8 cellular contexts compared by ENCODE assay signal in the genomic region with DNA sequence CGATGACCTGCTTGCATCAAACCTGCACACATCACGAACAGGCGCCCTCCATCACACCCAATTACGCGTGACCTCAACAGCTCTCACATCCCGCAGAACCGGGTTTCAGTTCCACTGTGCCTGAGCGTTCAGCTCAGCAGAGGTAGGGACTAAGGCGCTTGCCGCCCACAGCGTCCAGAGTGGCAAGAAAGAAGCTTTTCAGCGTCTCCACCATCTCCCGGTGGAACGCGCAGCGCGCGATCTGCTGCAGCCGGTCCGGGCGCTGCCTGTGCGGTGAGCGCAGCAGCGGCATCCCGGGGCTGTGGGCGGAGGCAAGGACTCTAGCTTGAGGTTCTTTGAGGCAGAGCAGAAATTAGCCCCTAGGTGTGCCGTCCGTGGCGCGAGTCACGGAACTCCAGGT. TPM values are rescaled to one million over a fixed set of nuclear protein-coding genes. Genes with fewer than 3 reads are reported as not detected.
DNase-seq lines count a peak whose midpoint lies in the region; ATAC-seq and TF ChIP-seq lines count a peak whose summit lies in the region.

No MANE protein-coding gene starts in this region.

- POLR2A ChIA-PET in activated CD4-positive, alpha-beta memory T cell treated with anti-CD3 and anti-CD28 coated beads, Interleukin-2, amount 10 ng/mL, durations not matched to agents 7 days and 5 days (lab: Charles Lee): interaction anchor here (1.8 kb wide), 1 partner anchor 65 kb away, joined by 6 read pairs; no protein-coding TSS in a partner anchor

- H2AFZ ChIP-seq in GM23338: no peak overlapping the region; the same call in 1 of the 2 replicates
- H2AFZ ChIP-seq in smooth muscle cell (ENCODE audit: low read depth): no peak overlapping the region

- CTCF ChIA-PET in activated CD4-positive, alpha-beta memory T cell treated with anti-CD3 and anti-CD28 coated beads, Interleukin-2, amount 10 ng/mL, durations not matched to agents 7 days and 5 days (lab: Charles Lee): interaction anchor here (0.5 to 4.5 kb wide), 11 partner anchors 10 to 439 kb away, joined by 3 to 39 read pairs (median 5); a partner anchor contains a TSS

- peak overlapping the region; percentile 77 for H3K4me3 Mint-ChIP-seq in GM23338
- H3K4me3 Mint-ChIP-seq in activated CD4-positive, alpha-beta memory T cell treated with anti-CD3 and anti-CD28 coated beads, Interleukin-2, amount 10 ng/mL, durations not matched to agents 7 days and 5 days: peak overlapping the region; percentile 13

- H3K27ac ChIP-seq in GM23338 (ENCODE audit: low read depth) (no peak overlapping the region), smooth muscle cell (ENCODE audit: low read depth) (no peak overlapping the region)

- TF ChIP-seq CTCF in GM23338 (conservative IDR thresholded peaks at IDR 0.05; ENCODE audit: low read depth in 2 of 2): no peak
- TF ChIP-seq CTCF in smooth muscle cell (IDR thresholded peaks at IDR 0.05; ENCODE audit: borderline replicate concordance, insufficient read depth, poor library complexity, severe bottlenecking): no peak
- no peak for TF ChIP-seq CTCF in GM20000 (IDR thresholded peaks at IDR 0.05; ENCODE audit: extremely low read depth, missing control alignments)

- H3K36me3 Mint-ChIP-seq in GM23338 (ENCODE audit: low read depth): no peaks in the 10 kb centered on the region
- no peaks in the 10 kb centered on the region for H3K36me3 Mint-ChIP-seq in activated CD4-positive, alpha-beta memory T cell treated with anti-CD3 and anti-CD28 coated beads, Interleukin-2, amount 10 ng/mL, durations not matched to agents 7 days and 5 days (ENCODE audit: low read depth)

- peak overlapping the region; percentile 95 for H3K4me2 ChIP-seq in GM23338
- H3K4me2 ChIP-seq in smooth muscle cell: peak overlapping the region; percentile 85

- H3K79me2 ChIP-seq in GM23338 (replicated peaks; ENCODE audit: insufficient read depth) (no peaks in the 10 kb centered on the region), smooth muscle cell (ENCODE audit: low read depth) (no peaks in the 10 kb centered on the region)

- no peaks in the 10 kb centered on the region for H3F3A ChIP-seq in GM23338 (replicated peaks; ENCODE audit: low read depth)
- H3F3A ChIP-seq in smooth muscle cell (ENCODE audit: low read depth): no peaks in the 10 kb centered on the region

- H3K4me1 ChIP-seq in GM23338 (ENCODE audit: insufficient read depth) (peaks cover 33% of the 10 kb centered on the region), smooth muscle cell (ENCODE audit: low read depth) (peaks cover 16% of the 10 kb centered on the region)

- ATAC-seq in GM23338 (peak; percentile 17), GM21737 (IDR thresholded peaks at IDR 0.05; ENCODE audit: unreplicated experiment) (no peak)

- no peaks in the 10 kb centered on the region; the same call in 2 of the 3 replicates for H3K9me3 Mint-ChIP-seq in GM23338
- H3K9me3 Mint-ChIP-seq in activated CD4-positive, alpha-beta memory T cell treated with anti-CD3 and anti-CD28 coated beads, Interleukin-2, amount 10 ng/mL, durations not matched to agents 7 days and 5 days: no peaks in the 10 kb centered on the region

- no peaks in the 10 kb centered on the region for H3K36me3 ChIP-seq in GM23338 (ENCODE audit: insufficient read depth)
- H3K36me3 ChIP-seq in smooth muscle cell (ENCODE audit: low read depth): no peaks in the 10 kb centered on the region

- H3K4me1 Mint-ChIP-seq in GM23338: peaks cover 51% of the 10 kb centered on the region
- H3K4me1 Mint-ChIP-seq in activated CD4-positive, alpha-beta memory T cell treated with anti-CD3 and anti-CD28 coated beads, Interleukin-2, amount 10 ng/mL, durations not matched to agents 7 days and 5 days: peaks cover 30% of the 10 kb centered on the region

- peaks cover 8% of the 10 kb centered on the region; the same call in 1 of the 2 replicates for H4K20me1 ChIP-seq in GM23338 (replicated peaks; ENCODE audit: insufficient read depth)
- H4K20me1 ChIP-seq in smooth muscle cell (ENCODE audit: low read depth): no peaks in the 10 kb centered on the region

- DNase-seq in COLO668 (lab: John Stamatoyannopoulos, UW; ENCODE audit: unreplicated experiment) (peak; percentile 75), GM23338 (ENCODE audit: low spot score) (peak; percentile 60), germinal center (ENCODE audit: low spot score) (peak; percentile 25), smooth muscle cell (lab: John Stamatoyannopoulos, UW; ENCODE audit: unreplicated experiment) (no peak), NCI-H1092 treated with DMSO at 0.1 percent for 48 hours (lab: John Stamatoyannopoulos, UW) (no peak), GM20000 (ENCODE audit: low spot score) (no peak)
- peak; percentile 26 for DNase-seq in activated CD4-positive, alpha-beta memory T cell treated with anti-CD3 and anti-CD28 coated beads, Interleukin-2, amount 10 ng/mL, durations not matched to agents 7 days and 5 days

- H3K27me3 ChIP-seq in GM23338 (ENCODE audit: insufficient read depth): peaks cover 87% of the 10 kb centered on the region
- H3K27me3 ChIP-seq in smooth muscle cell (ENCODE audit: low read depth): peaks cover 96% of the 10 kb centered on the region

- peak overlapping the region; percentile 74 for H3K4me3 ChIP-seq in GM23338
- peak overlapping the region; percentile 41 for H3K4me3 ChIP-seq in smooth muscle cell

- no peak overlapping the region for H3K9ac ChIP-seq in smooth muscle cell (ENCODE audit: low read depth)

- no peak overlapping the region for H3K27ac Mint-ChIP-seq in GM23338
- no peak overlapping the region for H3K27ac Mint-ChIP-seq in activated CD4-positive, alpha-beta memory T cell treated with anti-CD3 and anti-CD28 coated beads, Interleukin-2, amount 10 ng/mL, durations not matched to agents 7 days and 5 days

- H3K9me3 ChIP-seq in smooth muscle cell (replicated peaks; ENCODE audit: low read depth): no peaks in the 10 kb centered on the region

- 13% methylated on average over 31 of the region's 31 CpGs for WGBS in smooth muscle cell (ENCODE audit: low lambda C conversion rate)

- H3K27me3 Mint-ChIP-seq in GM23338 (ENCODE audit: insufficient read depth, low read depth, poor library complexity): peaks cover 72% of the 10 kb centered on the region
- peaks cover 76% of the 10 kb centered on the region for H3K27me3 Mint-ChIP-seq in activated CD4-positive, alpha-beta memory T cell treated with anti-CD3 and anti-CD28 coated beads, Interleukin-2, amount 10 ng/mL, durations not matched to agents 7 days and 5 days

- no peaks in the 10 kb centered on the region for H3K9me2 ChIP-seq in GM23338 (ENCODE audit: insufficient read depth)

TF ChIP-seq in GM23338, 12 proteins besides CTCF, POLR2A, EP300 and RAD21 (continues in another document):
- TF ChIP-seq ZNF114 (CRISPR knock-in tag; IDR thresholded peaks at IDR 0.05) (no peak), CREB1 (CRISPR knock-in tag; IDR thresholded peaks at IDR 0.05; ENCODE audit: low read depth) (no peak), STAT1 (IDR thresholded peaks at IDR 0.05; ENCODE audit: unreplicated experiment) (no peak), ZNF331 (CRISPR knock-in tag; IDR thresholded peaks at IDR 0.05; ENCODE audit: low read depth) (no peak)

RNA-seq across cellular contexts. Expression of a gene that starts 1.5 kb away (rescaled TPM):
- total RNA-seq in GM23338 (2014; rRNA removed; shearing (Covaris generic)): 1.9 and 2.6 TPM in 2 replicates
- polyA plus RNA-seq in GM23338 (2016; fragmentation: Nextera tagmentation; extraction: Ambion mirVana): 2.0 and 2.5 TPM in 2 replicates
- not detected for total RNA-seq in activated CD4-positive, alpha-beta memory T cell treated with anti-CD3 and anti-CD28 coated beads, Interleukin-2, amount 10 ng/mL, durations not matched to agents 7 days and 5 days
- not detected in 2 replicates for total RNA-seq in smooth muscle cell
- polyA plus RNA-seq in smooth muscle cell: not detected in 2 replicates

Comparison
In these comparisons a context has a peak if more than half of its experiments do, and no peak if none do; other contexts are left out.
1. DNase-seq: peak in COLO668 (single experiment), GM23338 (single experiment), activated CD4-positive, alpha-beta memory T cell treated with anti-CD3 and anti-CD28 coated beads, Interleukin-2, amount 10 ng/mL, durations not matched to agents 7 days and 5 days (single experiment) and germinal center (single experiment); none in smooth muscle cell (single experiment), NCI-H1092 treated with DMSO at 0.1 percent for 48 hours (single experiment) and GM20000 (single experiment).